In the genomic region with DNA sequence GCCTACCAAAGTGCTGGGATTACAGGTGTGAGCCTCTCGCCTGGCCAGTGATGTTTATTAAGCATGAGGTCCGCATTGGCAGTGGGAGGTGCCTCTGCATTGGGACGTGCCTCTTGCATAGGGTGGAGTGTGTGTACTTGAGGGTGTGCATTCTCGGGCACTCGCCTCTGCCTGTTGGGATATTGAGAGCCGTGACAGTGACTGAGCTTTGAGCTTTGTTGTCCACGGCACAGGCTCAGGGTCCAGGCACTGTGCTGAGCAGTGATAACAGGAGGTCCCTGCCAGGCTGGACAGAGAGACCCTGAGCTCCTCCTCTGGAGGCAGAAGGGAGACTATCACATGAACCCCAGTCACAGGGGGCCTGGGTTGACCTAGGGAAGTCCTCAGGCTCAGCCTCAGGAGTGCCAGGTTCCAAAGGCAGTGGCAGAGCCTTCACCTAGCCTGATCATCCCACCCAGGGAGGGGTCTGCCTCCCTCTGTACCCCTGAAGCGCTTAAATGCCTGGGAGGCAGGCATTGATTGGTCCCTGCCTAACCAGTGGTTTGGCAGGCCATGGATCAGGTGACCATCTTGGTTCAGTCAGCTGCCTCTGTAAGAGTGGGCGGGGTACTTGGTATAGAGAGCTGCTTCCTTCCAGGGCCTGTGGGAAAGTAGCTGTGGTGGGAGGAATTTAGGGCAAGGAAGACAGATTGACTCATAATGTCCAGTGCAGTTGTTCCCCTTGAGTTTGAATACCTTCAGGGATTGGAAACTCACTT, we compare ENCODE assay signal across 1 cellular context.
A peak's percentile ranks its signal among the peaks of the same experiment; 100 is the strongest.
TF ChIP-seq lines count a peak whose summit lies in the region.

No MANE protein-coding gene starts in this region.

TF ChIP-seq in HepG2, 621 proteins besides CTCF, POLR2A, EP300 and RAD21 (continued from another document and continues in another):
- TF ChIP-seq, protein P1, sequence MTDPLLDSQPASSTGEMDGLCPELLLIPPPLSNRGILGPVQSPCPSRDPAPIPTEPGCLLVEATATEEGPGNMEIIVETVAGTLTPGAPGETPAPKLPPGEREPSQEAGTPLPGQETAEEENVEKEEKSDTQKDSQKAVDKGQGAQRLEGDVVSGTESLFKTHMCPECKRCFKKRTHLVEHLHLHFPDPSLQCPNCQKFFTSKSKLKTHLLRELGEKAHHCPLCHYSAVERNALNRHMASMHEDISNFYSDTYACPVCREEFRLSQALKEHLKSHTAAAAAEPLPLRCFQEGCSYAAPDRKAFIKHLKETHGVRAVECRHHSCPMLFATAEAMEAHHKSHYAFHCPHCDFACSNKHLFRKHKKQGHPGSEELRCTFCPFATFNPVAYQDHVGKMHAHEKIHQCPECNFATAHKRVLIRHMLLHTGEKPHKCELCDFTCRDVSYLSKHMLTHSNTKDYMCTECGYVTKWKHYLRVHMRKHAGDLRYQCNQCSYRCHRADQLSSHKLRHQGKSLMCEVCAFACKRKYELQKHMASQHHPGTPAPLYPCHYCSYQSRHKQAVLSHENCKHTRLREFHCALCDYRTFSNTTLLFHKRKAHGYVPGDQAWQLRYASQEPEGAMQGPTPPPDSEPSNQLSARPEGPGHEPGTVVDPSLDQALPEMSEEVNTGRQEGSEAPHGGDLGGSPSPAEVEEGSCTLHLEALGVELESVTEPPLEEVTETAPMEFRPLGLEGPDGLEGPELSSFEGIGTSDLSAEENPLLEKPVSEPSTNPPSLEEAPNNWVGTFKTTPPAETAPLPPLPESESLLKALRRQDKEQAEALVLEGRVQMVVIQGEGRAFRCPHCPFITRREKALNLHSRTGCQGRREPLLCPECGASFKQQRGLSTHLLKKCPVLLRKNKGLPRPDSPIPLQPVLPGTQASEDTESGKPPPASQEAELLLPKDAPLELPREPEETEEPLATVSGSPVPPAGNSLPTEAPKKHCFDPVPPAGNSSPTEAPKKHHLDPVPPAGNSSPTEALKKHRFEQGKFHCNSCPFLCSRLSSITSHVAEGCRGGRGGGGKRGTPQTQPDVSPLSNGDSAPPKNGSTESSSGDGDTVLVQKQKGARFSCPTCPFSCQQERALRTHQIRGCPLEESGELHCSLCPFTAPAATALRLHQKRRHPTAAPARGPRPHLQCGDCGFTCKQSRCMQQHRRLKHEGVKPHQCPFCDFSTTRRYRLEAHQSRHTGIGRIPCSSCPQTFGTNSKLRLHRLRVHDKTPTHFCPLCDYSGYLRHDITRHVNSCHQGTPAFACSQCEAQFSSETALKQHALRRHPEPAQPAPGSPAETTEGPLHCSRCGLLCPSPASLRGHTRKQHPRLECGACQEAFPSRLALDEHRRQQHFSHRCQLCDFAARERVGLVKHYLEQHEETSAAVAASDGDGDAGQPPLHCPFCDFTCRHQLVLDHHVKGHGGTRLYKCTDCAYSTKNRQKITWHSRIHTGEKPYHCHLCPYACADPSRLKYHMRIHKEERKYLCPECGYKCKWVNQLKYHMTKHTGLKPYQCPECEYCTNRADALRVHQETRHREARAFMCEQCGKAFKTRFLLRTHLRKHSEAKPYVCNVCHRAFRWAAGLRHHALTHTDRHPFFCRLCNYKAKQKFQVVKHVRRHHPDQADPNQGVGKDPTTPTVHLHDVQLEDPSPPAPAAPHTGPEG (CRISPR knock-in tag; IDR thresholded peaks at IDR 0.05): no peak
- TF ChIP-seq, protein P2, sequence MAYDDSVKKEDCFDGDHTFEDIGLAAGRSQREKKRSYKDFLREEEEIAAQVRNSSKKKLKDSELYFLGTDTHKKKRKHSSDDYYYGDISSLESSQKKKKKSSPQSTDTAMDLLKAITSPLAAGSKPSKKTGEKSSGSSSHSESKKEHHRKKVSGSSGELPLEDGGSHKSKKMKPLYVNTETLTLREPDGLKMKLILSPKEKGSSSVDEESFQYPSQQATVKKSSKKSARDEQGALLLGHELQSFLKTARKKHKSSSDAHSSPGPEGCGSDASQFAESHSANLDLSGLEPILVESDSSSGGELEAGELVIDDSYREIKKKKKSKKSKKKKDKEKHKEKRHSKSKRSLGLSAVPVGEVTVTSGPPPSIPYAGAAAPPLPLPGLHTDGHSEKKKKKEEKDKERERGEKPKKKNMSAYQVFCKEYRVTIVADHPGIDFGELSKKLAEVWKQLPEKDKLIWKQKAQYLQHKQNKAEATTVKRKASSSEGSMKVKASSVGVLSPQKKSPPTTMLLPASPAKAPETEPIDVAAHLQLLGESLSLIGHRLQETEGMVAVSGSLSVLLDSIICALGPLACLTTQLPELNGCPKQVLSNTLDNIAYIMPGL (CRISPR knock-in tag; IDR thresholded peaks at IDR 0.05; ENCODE audit: borderline replicate concordance in 1 of 2, low read depth in 1 of 2): peak in 1 of 2 experiments; percentile 44; a peak in 1 of 4 replicates
- TF ChIP-seq FOXA3 (CRISPR knock-in tag; IDR thresholded peaks at IDR 0.05) (peak; percentile 52; the same call in 1 of the 2 replicates), AGO2 (optimal IDR thresholded peaks at IDR 0.05; ENCODE audit: low read depth, low read length) (no peak), ZNF33B (CRISPR knock-in tag; IDR thresholded peaks at IDR 0.05) (0 out of 2 replicates have a peak, but pooled peaks have one; percentile 44), ISX (CRISPR knock-in tag; conservative IDR thresholded peaks at IDR 0.05) (no peak), HNF4G (IDR thresholded peaks at IDR 0.05; ENCODE audit: borderline replicate concordance, low read depth, low read length) (peak; percentile 47; the same call in 1 of the 2 replicates), HNF4G (CRISPR knock-in tag; IDR thresholded peaks at IDR 0.05; ENCODE audit: borderline replicate concordance, low read depth) (peak; percentile 28; the same call in 1 of the 2 replicates), RFX1 (IDR thresholded peaks at IDR 0.05) (no peak), ZNF292 (CRISPR knock-in tag; IDR thresholded peaks at IDR 0.05; ENCODE audit: borderline replicate concordance, low read depth) (peak; percentile 62; the same call in 1 of the 2 replicates), ZBTB42 (CRISPR knock-in tag; IDR thresholded peaks at IDR 0.05) (no peak), ATRX (CRISPR knock-in tag; IDR thresholded peaks at IDR 0.05; ENCODE audit: borderline replicate concordance) (no peak), ZNF10 (CRISPR knock-in tag; IDR thresholded peaks at IDR 0.05; ENCODE audit: borderline replicate concordance, low read depth) (no peak), NFE2L1 (CRISPR knock-in tag; IDR thresholded peaks at IDR 0.05; ENCODE audit: borderline replicate concordance) (no peak), ZNF83 (CRISPR knock-in tag; IDR thresholded peaks at IDR 0.05; ENCODE audit: borderline replicate concordance) (no peak), CREM (IDR thresholded peaks at IDR 0.05) (no peak), CREM (CRISPR knock-in tag; IDR thresholded peaks at IDR 0.05) (no peak), PHF21A (CRISPR knock-in tag; IDR thresholded peaks at IDR 0.05) (peak; percentile 95), PHB2 (IDR thresholded peaks at IDR 0.05; ENCODE audit: partially characterized antibody) (no peak), IKZF4 (CRISPR knock-in tag; IDR thresholded peaks at IDR 0.05; ENCODE audit: borderline replicate concordance, low read depth, not compliant biosample characterization) (no peak), NFKBIZ (CRISPR knock-in tag; IDR thresholded peaks at IDR 0.05) (no peak), PAF1 (CRISPR knock-in tag; IDR thresholded peaks at IDR 0.05) (no peak), ZC3H4 (CRISPR knock-in tag; IDR thresholded peaks at IDR 0.05; ENCODE audit: borderline replicate concordance) (no peak)
- TF ChIP-seq, protein P3, sequence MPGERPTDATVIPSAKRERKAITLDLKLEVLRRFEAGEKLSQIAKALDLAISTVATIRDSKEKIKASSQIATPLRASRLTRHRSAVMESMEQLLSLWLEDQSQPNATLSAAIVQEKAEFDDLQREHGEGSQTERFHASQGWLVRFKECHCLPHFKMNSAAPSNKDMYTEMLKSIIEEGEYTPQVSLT (CRISPR knock-in tag; IDR thresholded peaks at IDR 0.05; ENCODE audit: borderline replicate concordance, low read depth): no peak
- TF ChIP-seq, protein P4, sequence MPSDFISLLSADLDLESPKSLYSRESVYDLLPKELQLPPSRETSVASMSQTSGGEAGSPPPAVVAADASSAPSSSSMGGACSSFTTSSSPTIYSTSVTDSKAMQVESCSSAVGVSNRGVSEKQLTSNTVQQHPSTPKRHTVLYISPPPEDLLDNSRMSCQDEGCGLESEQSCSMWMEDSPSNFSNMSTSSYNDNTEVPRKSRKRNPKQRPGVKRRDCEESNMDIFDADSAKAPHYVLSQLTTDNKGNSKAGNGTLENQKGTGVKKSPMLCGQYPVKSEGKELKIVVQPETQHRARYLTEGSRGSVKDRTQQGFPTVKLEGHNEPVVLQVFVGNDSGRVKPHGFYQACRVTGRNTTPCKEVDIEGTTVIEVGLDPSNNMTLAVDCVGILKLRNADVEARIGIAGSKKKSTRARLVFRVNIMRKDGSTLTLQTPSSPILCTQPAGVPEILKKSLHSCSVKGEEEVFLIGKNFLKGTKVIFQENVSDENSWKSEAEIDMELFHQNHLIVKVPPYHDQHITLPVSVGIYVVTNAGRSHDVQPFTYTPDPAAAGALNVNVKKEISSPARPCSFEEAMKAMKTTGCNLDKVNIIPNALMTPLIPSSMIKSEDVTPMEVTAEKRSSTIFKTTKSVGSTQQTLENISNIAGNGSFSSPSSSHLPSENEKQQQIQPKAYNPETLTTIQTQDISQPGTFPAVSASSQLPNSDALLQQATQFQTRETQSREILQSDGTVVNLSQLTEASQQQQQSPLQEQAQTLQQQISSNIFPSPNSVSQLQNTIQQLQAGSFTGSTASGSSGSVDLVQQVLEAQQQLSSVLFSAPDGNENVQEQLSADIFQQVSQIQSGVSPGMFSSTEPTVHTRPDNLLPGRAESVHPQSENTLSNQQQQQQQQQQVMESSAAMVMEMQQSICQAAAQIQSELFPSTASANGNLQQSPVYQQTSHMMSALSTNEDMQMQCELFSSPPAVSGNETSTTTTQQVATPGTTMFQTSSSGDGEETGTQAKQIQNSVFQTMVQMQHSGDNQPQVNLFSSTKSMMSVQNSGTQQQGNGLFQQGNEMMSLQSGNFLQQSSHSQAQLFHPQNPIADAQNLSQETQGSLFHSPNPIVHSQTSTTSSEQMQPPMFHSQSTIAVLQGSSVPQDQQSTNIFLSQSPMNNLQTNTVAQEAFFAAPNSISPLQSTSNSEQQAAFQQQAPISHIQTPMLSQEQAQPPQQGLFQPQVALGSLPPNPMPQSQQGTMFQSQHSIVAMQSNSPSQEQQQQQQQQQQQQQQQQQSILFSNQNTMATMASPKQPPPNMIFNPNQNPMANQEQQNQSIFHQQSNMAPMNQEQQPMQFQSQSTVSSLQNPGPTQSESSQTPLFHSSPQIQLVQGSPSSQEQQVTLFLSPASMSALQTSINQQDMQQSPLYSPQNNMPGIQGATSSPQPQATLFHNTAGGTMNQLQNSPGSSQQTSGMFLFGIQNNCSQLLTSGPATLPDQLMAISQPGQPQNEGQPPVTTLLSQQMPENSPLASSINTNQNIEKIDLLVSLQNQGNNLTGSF (CRISPR knock-in tag; IDR thresholded peaks at IDR 0.05): no peak
- TF ChIP-seq, protein P5, sequence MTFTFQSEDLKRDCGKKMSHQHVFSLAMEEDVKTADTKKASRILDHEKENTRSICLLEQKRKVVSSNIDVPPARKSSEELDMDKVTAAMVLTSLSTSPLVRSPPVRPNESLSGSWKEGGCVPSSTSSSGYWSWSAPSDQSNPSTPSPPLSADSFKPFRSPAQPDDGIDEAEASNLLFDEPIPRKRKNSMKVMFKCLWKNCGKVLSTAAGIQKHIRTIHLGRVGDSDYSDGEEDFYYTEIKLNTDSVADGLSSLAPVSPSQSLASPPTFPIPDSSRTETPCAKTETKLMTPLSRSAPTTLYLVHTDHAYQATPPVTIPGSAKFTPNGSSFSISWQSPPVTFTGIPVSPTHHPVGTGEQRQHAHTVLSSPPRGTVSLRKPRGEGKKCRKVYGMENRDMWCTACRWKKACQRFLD (CRISPR knock-in tag; IDR thresholded peaks at IDR 0.05; ENCODE audit: borderline replicate concordance): no peak
- TF ChIP-seq, protein P6, sequence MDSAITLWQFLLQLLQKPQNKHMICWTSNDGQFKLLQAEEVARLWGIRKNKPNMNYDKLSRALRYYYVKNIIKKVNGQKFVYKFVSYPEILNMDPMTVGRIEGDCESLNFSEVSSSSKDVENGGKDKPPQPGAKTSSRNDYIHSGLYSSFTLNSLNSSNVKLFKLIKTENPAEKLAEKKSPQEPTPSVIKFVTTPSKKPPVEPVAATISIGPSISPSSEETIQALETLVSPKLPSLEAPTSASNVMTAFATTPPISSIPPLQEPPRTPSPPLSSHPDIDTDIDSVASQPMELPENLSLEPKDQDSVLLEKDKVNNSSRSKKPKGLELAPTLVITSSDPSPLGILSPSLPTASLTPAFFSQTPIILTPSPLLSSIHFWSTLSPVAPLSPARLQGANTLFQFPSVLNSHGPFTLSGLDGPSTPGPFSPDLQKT (CRISPR knock-in tag; IDR thresholded peaks at IDR 0.05; ENCODE audit: borderline replicate concordance): no peak
- TF ChIP-seq, protein P7, sequence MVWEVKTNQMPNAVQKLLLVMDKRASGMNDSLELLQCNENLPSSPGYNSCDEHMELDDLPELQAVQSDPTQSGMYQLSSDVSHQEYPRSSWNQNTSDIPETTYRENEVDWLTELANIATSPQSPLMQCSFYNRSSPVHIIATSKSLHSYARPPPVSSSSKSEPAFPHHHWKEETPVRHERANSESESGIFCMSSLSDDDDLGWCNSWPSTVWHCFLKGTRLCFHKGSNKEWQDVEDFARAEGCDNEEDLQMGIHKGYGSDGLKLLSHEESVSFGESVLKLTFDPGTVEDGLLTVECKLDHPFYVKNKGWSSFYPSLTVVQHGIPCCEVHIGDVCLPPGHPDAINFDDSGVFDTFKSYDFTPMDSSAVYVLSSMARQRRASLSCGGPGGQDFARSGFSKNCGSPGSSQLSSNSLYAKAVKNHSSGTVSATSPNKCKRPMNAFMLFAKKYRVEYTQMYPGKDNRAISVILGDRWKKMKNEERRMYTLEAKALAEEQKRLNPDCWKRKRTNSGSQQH (CRISPR knock-in tag; IDR thresholded peaks at IDR 0.05; ENCODE audit: low read depth): no peak
- TF ChIP-seq, protein P8, sequence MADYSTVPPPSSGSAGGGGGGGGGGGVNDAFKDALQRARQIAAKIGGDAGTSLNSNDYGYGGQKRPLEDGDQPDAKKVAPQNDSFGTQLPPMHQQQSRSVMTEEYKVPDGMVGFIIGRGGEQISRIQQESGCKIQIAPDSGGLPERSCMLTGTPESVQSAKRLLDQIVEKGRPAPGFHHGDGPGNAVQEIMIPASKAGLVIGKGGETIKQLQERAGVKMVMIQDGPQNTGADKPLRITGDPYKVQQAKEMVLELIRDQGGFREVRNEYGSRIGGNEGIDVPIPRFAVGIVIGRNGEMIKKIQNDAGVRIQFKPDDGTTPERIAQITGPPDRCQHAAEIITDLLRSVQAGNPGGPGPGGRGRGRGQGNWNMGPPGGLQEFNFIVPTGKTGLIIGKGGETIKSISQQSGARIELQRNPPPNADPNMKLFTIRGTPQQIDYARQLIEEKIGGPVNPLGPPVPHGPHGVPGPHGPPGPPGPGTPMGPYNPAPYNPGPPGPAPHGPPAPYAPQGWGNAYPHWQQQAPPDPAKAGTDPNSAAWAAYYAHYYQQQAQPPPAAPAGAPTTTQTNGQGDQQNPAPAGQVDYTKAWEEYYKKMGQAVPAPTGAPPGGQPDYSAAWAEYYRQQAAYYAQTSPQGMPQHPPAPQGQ (CRISPR knock-in tag; IDR thresholded peaks at IDR 0.05; ENCODE audit: borderline replicate concordance): no peak
- TF ChIP-seq, protein P9, sequence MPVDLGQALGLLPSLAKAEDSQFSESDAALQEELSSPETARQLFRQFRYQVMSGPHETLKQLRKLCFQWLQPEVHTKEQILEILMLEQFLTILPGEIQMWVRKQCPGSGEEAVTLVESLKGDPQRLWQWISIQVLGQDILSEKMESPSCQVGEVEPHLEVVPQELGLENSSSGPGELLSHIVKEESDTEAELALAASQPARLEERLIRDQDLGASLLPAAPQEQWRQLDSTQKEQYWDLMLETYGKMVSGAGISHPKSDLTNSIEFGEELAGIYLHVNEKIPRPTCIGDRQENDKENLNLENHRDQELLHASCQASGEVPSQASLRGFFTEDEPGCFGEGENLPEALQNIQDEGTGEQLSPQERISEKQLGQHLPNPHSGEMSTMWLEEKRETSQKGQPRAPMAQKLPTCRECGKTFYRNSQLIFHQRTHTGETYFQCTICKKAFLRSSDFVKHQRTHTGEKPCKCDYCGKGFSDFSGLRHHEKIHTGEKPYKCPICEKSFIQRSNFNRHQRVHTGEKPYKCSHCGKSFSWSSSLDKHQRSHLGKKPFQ (CRISPR knock-in tag; IDR thresholded peaks at IDR 0.05; ENCODE audit: insufficient replicate concordance): peak; percentile 97
